Comparison of ENCODE assay signal across 17 cellular contexts in the genomic region with DNA sequence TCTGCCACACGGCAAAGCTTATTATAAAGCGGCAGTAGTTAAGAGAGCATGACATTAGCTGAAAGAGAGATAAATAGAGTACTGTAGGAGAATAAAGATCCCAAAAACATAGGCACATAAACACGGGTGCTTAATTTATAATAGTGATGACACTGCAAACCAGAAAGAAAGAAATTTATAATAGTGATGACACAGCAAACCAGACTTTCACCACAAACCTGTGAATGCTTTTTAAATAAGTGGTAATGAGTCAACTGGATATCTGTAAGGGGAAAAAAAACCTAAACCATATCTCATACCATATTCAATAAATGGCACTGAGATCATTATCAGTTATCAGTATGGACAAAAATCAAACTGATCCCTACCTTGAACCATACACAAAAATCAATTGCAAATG. TPM values are rescaled to one million over a fixed set of nuclear protein-coding genes. Genes with fewer than 3 reads are reported as not detected.
A peak's percentile ranks its signal among the peaks of the same experiment; 100 is the strongest.
DNase-seq lines count a peak whose midpoint lies in the region; TF ChIP-seq lines count a peak whose summit lies in the region.
"Had no signal": no experiment of that assay in that cellular context is flagged by ENCODE, and none has a peak within 500 bp of the region (broad histone marks: within the 10 kb centered on the region; RNA-seq: fewer than 3 reads in every experiment).

No MANE protein-coding gene starts in this region.

- H4K20me1 ChIP-seq in GM23248 (ENCODE audit: insufficient read depth), result no peaks in the 10 kb centered on the region

- no peaks in the 10 kb centered on the region for H3K9me3 ChIP-seq in GM23248 (ENCODE audit: low read depth)

- H3K27me3 ChIP-seq in GM23248 (replicated peaks; ENCODE audit: insufficient read depth), result no peaks in the 10 kb centered on the region

- in situ Hi-C loops in GM23248 (cut with MboI), result no loop called here
- in situ Hi-C loops in astrocyte of the spinal cord (cut with HindIII; ENCODE audit: low sequenced_read_pairs), result no loop called here

- no peak overlapping the region for H3K4me2 ChIP-seq in GM23248 (ENCODE audit: unreplicated experiment)

- no peaks in the 10 kb centered on the region; the same call in 1 of the 2 replicates for H3F3A ChIP-seq in GM23248 (ENCODE audit: insufficient read depth)

- H3K9ac ChIP-seq in GM23248, result no peak overlapping the region

- no peak overlapping the region for H3K27ac ChIP-seq in GM23248

- no peaks in the 10 kb centered on the region for H3K4me1 ChIP-seq in GM23248 (ENCODE audit: insufficient read depth)

- no peak overlapping the region for H3K4me3 ChIP-seq in GM23248
- no peak overlapping the region for H3K4me3 ChIP-seq in astrocyte of the spinal cord (ENCODE audit: low read depth, low read length)

- intact Hi-C loops in head of caudate nucleus (cut with DNase I), result no loop called here

- 87 to 90% methylated on average over 3 of the region's 3 CpGs for WGBS in GM23248 (ENCODE audit: low coverage in 1 of 2, low lambda C conversion rate in 2 of 2, missing lambda C conversion rate in 2 of 2), 2 experiments

- no peaks in the 10 kb centered on the region for H3K9me2 ChIP-seq in GM23248 (ENCODE audit: insufficient read depth)

- H2AFZ ChIP-seq in GM23248, result no peak overlapping the region

- H3K79me2 ChIP-seq in GM23248 (ENCODE audit: insufficient read depth), result no peaks in the 10 kb centered on the region

- DNase-seq in GM23248 (peak; percentile 20), LHCN-M2 (ENCODE audit: low read depth) (peak; percentile 14), astrocyte of the spinal cord (ENCODE audit: low read depth, low spot score) (peak; percentile 11), myocyte (ENCODE audit: low read depth) (peak; percentile 5), kidney tubule cell (ENCODE audit: low spot score) (no peak), head of caudate nucleus (no peak)
- no peak for DNase-seq in activated CD4-positive, alpha-beta T cell treated with anti-CD3 and anti-CD28 coated beads for 4 hours
- DNase-seq: COR-L47, DMS 273 treated with DMSO at 0.1 percent for 48 hours, DND-41, NCI-H1092, NCI-H1436 treated with DMSO at 0.1 percent for 48 hours, NCI-H2029, NCI-H2171, NCI-H446, NCI-H69, Right ventricle myocardium superior had no signal

- H3K36me3 ChIP-seq in GM23248 (ENCODE audit: low read depth), result peaks cover 32% of the 10 kb centered on the region

- TF ChIP-seq CTCF in astrocyte of the spinal cord (IDR thresholded peaks at IDR 0.05; ENCODE audit: low read depth, low read length), result no peak

RNA-seq across cellular contexts. Expression of a gene that starts 25.5 kb away (rescaled TPM):
- total RNA-seq in GM23248 (2014; rRNA removed; shearing (Covaris generic)), result 27.8 and 31.2 TPM in 2 replicates
- polyA plus RNA-seq in GM23248 (2016; fragmentation: Nextera tagmentation; extraction: Ambion mirVana), result 22.7 and 22.8 TPM in 2 replicates
- total RNA-seq in LHCN-M2 (2014; rRNA removed) (49.2 and 54.9 TPM in 2 replicates), myocyte (17.4 and 22.6 TPM in 2 replicates)
- polyA plus RNA-seq in LHCN-M2 (2012), result 10.8 TPM
- 5.0 TPM for polyA plus RNA-seq in myocyte (2012)

Comparison
In these comparisons a context has a peak if more than half of its experiments do, and no peak if none do; other contexts are left out.
1. DNase-seq: peak in GM23248 (single experiment), LHCN-M2 (single experiment), astrocyte of the spinal cord (single experiment) and myocyte (single experiment); none in activated CD4-positive, alpha-beta T cell treated with anti-CD3 and anti-CD28 coated beads for 4 hours (0 of 2), kidney tubule cell (single experiment) and head of caudate nucleus (0 of 42).